9 cellular contexts compared by ENCODE assay signal in genomic region chr5:38555354-38556114, GRCh38. TPM values are rescaled to one million over a fixed set of nuclear protein-coding genes. Genes with fewer than 3 reads are reported as not detected.
DNase-seq lines count a peak whose midpoint lies in the region; ATAC-seq, FAIRE-seq and TF ChIP-seq lines count a peak whose summit lies in the region.
"Had no signal": no experiment of that assay in that cellular context is flagged by ENCODE, and none has a peak within 500 bp of the region (broad histone marks: within the 10 kb centered on the region; RNA-seq: fewer than 3 reads in every experiment).

No MANE protein-coding gene starts in this region.

- H3K36me3 ChIP-seq in cardiac muscle cell (no peaks in the 10 kb centered on the region), bronchial epithelial cell (ENCODE audit: control insufficient read depth, insufficient read depth, low read length) (no peaks in the 10 kb centered on the region), mesodermal cell (ENCODE audit: control insufficient read depth, insufficient read depth, low read length) (no peaks in the 10 kb centered on the region), upper lobe of right lung (no peaks in the 10 kb centered on the region)
- H3K36me3 ChIP-seq: neutrophil had no signal

- WGBS in mesodermal cell (ENCODE audit: insufficient coverage in 2 of 2), 2 experiments = 0 to 15% methylated on average over 3 of the region's 12 CpGs

- FAIRE-seq in bronchial epithelial cell (lab: Jason Lieb, UNC) = no peak

- H3K27me3 ChIP-seq in cardiac muscle cell (no peaks in the 10 kb centered on the region), bronchial epithelial cell (ENCODE audit: control insufficient read depth, insufficient read depth, low read length) (no peaks in the 10 kb centered on the region), upper lobe of right lung (no peaks in the 10 kb centered on the region)

- H3K4me3 ChIP-seq in cardiac muscle cell = peak overlapping the region; percentile 87
- peak overlapping the region; percentile 74 for H3K4me3 ChIP-seq in bronchial epithelial cell (ENCODE audit: low read depth, low read length)
- peak overlapping the region; percentile 64 for H3K4me3 ChIP-seq in mesodermal cell (ENCODE audit: extremely low read depth, insufficient read depth, low read length, poor library complexity, severe bottlenecking)
- peak overlapping the region; percentile 70 for H3K4me3 ChIP-seq in upper lobe of right lung

- DNase-seq in cardiac muscle cell (ENCODE audit: low read depth in 1 of 2, low spot score in 1 of 2) (no peak), left cardiac atrium (no peak), bronchial epithelial cell (ENCODE audit: low read depth) (no peak), upper lobe of right lung (no peak), NOMO-1 treated with DMSO at 0.1 percent for 48 hours (lab: John Stamatoyannopoulos, UW; ENCODE audit: unreplicated experiment) (no peak)

- ATAC-seq in left cardiac atrium = no peak
- no peak for ATAC-seq in upper lobe of right lung
- ATAC-seq in HG03095 (IDR thresholded peaks at IDR 0.05; ENCODE audit: unreplicated experiment) = no peak
- ATAC-seq in HG02798 (IDR thresholded peaks at IDR 0.05; ENCODE audit: poor library complexity, unreplicated experiment) = no peak

- H3K9me3 ChIP-seq in cardiac muscle cell (ENCODE audit: low read depth) (no peaks in the 10 kb centered on the region), mesodermal cell (ENCODE audit: control insufficient read depth, low read length) (no peaks in the 10 kb centered on the region), upper lobe of right lung (no peaks in the 10 kb centered on the region)
- H3K9me3 ChIP-seq: neutrophil had no signal

- H3K27ac ChIP-seq in cardiac muscle cell (peak overlapping the region; percentile 89), mesodermal cell (ENCODE audit: low read depth, low read length, severe bottlenecking) (no peak overlapping the region), upper lobe of right lung (peak overlapping the region; percentile 87)
- H3K27ac ChIP-seq: neutrophil had no signal

- no peak for TF ChIP-seq CTCF in cardiac muscle cell (IDR thresholded peaks at IDR 0.05; ENCODE audit: low read depth, low read length)
- TF ChIP-seq CTCF in bronchial epithelial cell (IDR thresholded peaks at IDR 0.05; ENCODE audit: insufficient read depth, low read length, severe bottlenecking) = no peak
- no peak for TF ChIP-seq CTCF in upper lobe of right lung (IDR thresholded peaks at IDR 0.05)

- H3K4me1 ChIP-seq in cardiac muscle cell (ENCODE audit: low read depth) (peaks cover 22% of the 10 kb centered on the region), mesodermal cell (ENCODE audit: control insufficient read depth, insufficient read depth, low read length, poor library complexity, severe bottlenecking) (peaks cover 2% of the 10 kb centered on the region), upper lobe of right lung (peaks cover 18% of the 10 kb centered on the region)

- intact Hi-C loops in left cardiac atrium (cut with DNase I) (loop anchor here (2.0 to 10.0 kb wide), 4 partner anchors 109 to 249 kb away; no protein-coding TSS in a partner anchor), upper lobe of right lung (cut with DNase I) (loop anchor here (10.0 kb wide), 1 partner anchor 109 kb away; no protein-coding TSS in a partner anchor)

RNA-seq across cellular contexts. Expression of gene LIFR, which starts 0.9 kb away (rescaled TPM):
- total RNA-seq in cardiac muscle cell (21.4 and 35.6 TPM in 2 replicates), left cardiac atrium (10 to 100 TPM; 59.7 to 68.9 TPM), bronchial epithelial cell (4.4 and 10.0 TPM in 2 replicates), upper lobe of right lung (151 TPM)
- 20.7 and 29.1 TPM in 2 replicates for polyA plus RNA-seq in cardiac muscle cell
- polyA plus RNA-seq in mesodermal cell (2013, experiment 1 of 2) = 75.5 TPM
- polyA plus RNA-seq in mesodermal cell (2013, experiment 2 of 2) = 78.2 TPM
